12 cellular contexts compared by ENCODE assay signal in genomic region chr16:87874639-87875472, GRCh38. TPM values are rescaled to one million over a fixed set of nuclear protein-coding genes. Genes with fewer than 3 reads are reported as not detected.
DNase-seq lines count a peak whose midpoint lies in the region; ATAC-seq and TF ChIP-seq lines count a peak whose summit lies in the region.
"Had no signal": no experiment of that assay in that cellular context is flagged by ENCODE, and none has a peak within 500 bp of the region (broad histone marks: within the 10 kb centered on the region; RNA-seq: fewer than 3 reads in every experiment).

No MANE protein-coding gene starts in this region.

- CTCF ChIA-PET in WTC11 (lab: Charles Lee): interaction anchor here (0.6 to 13.1 kb wide), 11 partner anchors 23 to 863 kb away, joined by 3 to 234 read pairs (median 3); no protein-coding TSS in a partner anchor

- no peak overlapping the region for H3K4me3 ChIP-seq in prostate gland
- H3K4me3 ChIP-seq: body of pancreas, mucosa of descending colon had no signal

- peaks cover 17% of the 10 kb centered on the region for H3K27me3 Mint-ChIP-seq in WTC11 (ENCODE audit: low read depth)
- no peaks in the 10 kb centered on the region for H3K27me3 Mint-ChIP-seq in activated naive CD4-positive, alpha-beta T cell treated with anti-CD3 and anti-CD28 coated beads, Interleukin-2, amount 50 U/mL, for 24 hours

- TF ChIP-seq CTCF in GM10266 (IDR thresholded peaks at IDR 0.05; ENCODE audit: control insufficient read depth, insufficient read depth, low read depth, missing control alignments): no peak
- TF ChIP-seq CTCF in WTC11 (IDR thresholded peaks at IDR 0.05): no peak
- TF ChIP-seq CTCF in prostate gland (IDR thresholded peaks at IDR 0.05): no peak

- intact Hi-C loops in prostate gland (cut with DNase I): no loop called here

- POLR2A ChIA-PET in WTC11 (lab: Charles Lee): interaction anchor here (0.6 to 1.4 kb wide), 2 partner anchors 23 to 96 kb away, joined by 4 read pairs; no protein-coding TSS in a partner anchor

- no peak for TF ChIP-seq POLR2A in prostate gland (IDR thresholded peaks at IDR 0.05)

- peak overlapping the region; percentile 83 for H3K27ac Mint-ChIP-seq in WTC11
- peak overlapping the region; percentile 89 for H3K27ac Mint-ChIP-seq in activated naive CD4-positive, alpha-beta T cell treated with anti-CD3 and anti-CD28 coated beads, Interleukin-2, amount 50 U/mL, for 24 hours

- DNase-seq in GM10266 (ENCODE audit: extremely low spot score) (peak; percentile 72), WTC11 (ENCODE audit: low spot score) (peak; percentile 55), NCI-H2171 treated with DMSO at 0.1 percent for 48 hours (lab: John Stamatoyannopoulos, UW) (no peak), RPMI8226 (no peak), prostate gland (ENCODE audit: low spot score) (no peak)
- DNase-seq in stimulated activated CD4-positive, alpha-beta T cell treated with anti-CD3 and anti-CD28 coated beads, Interleukin-4, amount 100 ng/mL, for 1 hour: peak; percentile 83
- DNase-seq: body of pancreas, mucosa of descending colon, NCI-H1436 had no signal

- H3K4me1 ChIP-seq in prostate gland (replicated peaks): no peaks in the 10 kb centered on the region

- H3K27me3 ChIP-seq in prostate gland (replicated peaks; ENCODE audit: insufficient read depth): no peaks in the 10 kb centered on the region
- H3K27me3 ChIP-seq: body of pancreas had no signal

- 61% methylated on average over 25 of the region's 25 CpGs for WGBS in prostate gland

- peak overlapping the region; percentile 49 for H3K4me3 Mint-ChIP-seq in WTC11
- peak overlapping the region; percentile 55 for H3K4me3 Mint-ChIP-seq in activated naive CD4-positive, alpha-beta T cell treated with anti-CD3 and anti-CD28 coated beads, Interleukin-2, amount 50 U/mL, for 24 hours

- H3K9me3 ChIP-seq in prostate gland: no peaks in the 10 kb centered on the region
- H3K9me3 ChIP-seq: body of pancreas, mucosa of descending colon had no signal

- H3K9me3 Mint-ChIP-seq in WTC11: peaks cover 12% of the 10 kb centered on the region
- no peaks in the 10 kb centered on the region for H3K9me3 Mint-ChIP-seq in activated naive CD4-positive, alpha-beta T cell treated with anti-CD3 and anti-CD28 coated beads, Interleukin-2, amount 50 U/mL, for 24 hours

- H3K36me3 ChIP-seq in prostate gland: no peaks in the 10 kb centered on the region

- H3K4me1 Mint-ChIP-seq in WTC11: peaks cover 78% of the 10 kb centered on the region
- H3K4me1 Mint-ChIP-seq in activated naive CD4-positive, alpha-beta T cell treated with anti-CD3 and anti-CD28 coated beads, Interleukin-2, amount 50 U/mL, for 24 hours: peaks cover 56% of the 10 kb centered on the region

- H3K36me3 Mint-ChIP-seq in WTC11: peaks cover 7% of the 10 kb centered on the region
- no peaks in the 10 kb centered on the region for H3K36me3 Mint-ChIP-seq in activated naive CD4-positive, alpha-beta T cell treated with anti-CD3 and anti-CD28 coated beads, Interleukin-2, amount 50 U/mL, for 24 hours

- H3K27ac ChIP-seq in prostate gland: no peak overlapping the region
- H3K27ac ChIP-seq: body of pancreas had no signal

- ATAC-seq in WTC11 (peak; percentile 13), HG02610 (IDR thresholded peaks at IDR 0.05; ENCODE audit: unreplicated experiment) (no peak)
- ATAC-seq: body of pancreas, mucosa of descending colon, Right ventricle myocardium inferior had no signal

TF ChIP-seq in WTC11, 78 proteins besides CTCF, POLR2A, EP300 and RAD21:
- TF ChIP-seq AR (CRISPR knock-in tag; IDR thresholded peaks at IDR 0.05): no peak
- 0 out of 2 replicates have a peak, but pooled peaks have one; percentile 48 for TF ChIP-seq SP1 (CRISPR knock-in tag; conservative IDR thresholded peaks at IDR 0.05)
- peak; percentile 39; the same call in 1 of the 2 replicates for TF ChIP-seq ETV6 (CRISPR knock-in tag; IDR thresholded peaks at IDR 0.05)

RNA-seq across cellular contexts. Expression of gene SLC7A5, which starts 5.5 kb away (rescaled TPM):
- total RNA-seq in WTC11 (2021) (105 to 197 TPM (median 107 TPM) in 3 replicates), prostate gland (100 to 1,000 TPM in 1 of 2 donors, 1 to 10 TPM in 1; 3.3 to 232 TPM)

Comparison
In these comparisons a context has a peak if more than half of its experiments do, and no peak if none do; other contexts are left out.
1. DNase-seq: peak in GM10266 (single experiment), WTC11 (single experiment) and stimulated activated CD4-positive, alpha-beta T cell treated with anti-CD3 and anti-CD28 coated beads, Interleukin-4, amount 100 ng/mL, for 1 hour (single experiment); none in NCI-H2171 treated with DMSO at 0.1 percent for 48 hours (single experiment), RPMI8226 (single experiment) and prostate gland (single experiment).